Comparison of ENCODE assay signal across 8 cellular contexts in the genomic region with DNA sequence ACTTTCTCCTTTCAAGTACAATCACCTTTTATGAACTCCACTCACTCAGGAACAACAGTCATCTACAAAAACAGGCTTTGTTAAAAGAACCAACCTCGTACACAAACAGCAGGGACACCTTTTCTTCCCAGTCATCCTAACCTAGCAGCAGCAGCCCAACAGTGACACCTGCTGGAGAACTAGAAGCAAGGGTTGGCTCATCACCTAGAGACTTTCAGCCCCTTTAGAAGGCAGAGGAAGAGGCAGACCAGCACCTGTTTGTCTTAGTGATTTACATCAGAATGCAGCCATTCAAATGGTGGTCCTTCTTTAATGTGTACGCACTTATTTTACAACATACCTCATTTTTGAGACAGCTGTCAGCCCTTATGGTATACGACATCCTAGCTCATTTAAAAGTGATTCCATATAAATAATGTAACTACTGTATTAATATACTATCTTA. TPM values are rescaled to one million over a fixed set of nuclear protein-coding genes. Genes with fewer than 3 reads are reported as not detected.
DNase-seq lines count a peak whose midpoint lies in the region; ATAC-seq and TF ChIP-seq lines count a peak whose summit lies in the region.

No MANE protein-coding gene starts in this region.

- H3K27me3 Mint-ChIP-seq in Caco-2 (ENCODE audit: insufficient read depth, unreplicated experiment): no peaks in the 10 kb centered on the region

- ATAC-seq in HG02642 (IDR thresholded peaks at IDR 0.05; ENCODE audit: poor library complexity, unreplicated experiment) (peak; percentile 72), GM21786 (IDR thresholded peaks at IDR 0.05; ENCODE audit: unreplicated experiment) (no peak)

- no peak overlapping the region for H3K4me3 Mint-ChIP-seq in Caco-2 (ENCODE audit: unreplicated experiment)

- TF ChIP-seq CTCF in Caco-2 (IDR thresholded peaks at IDR 0.05; ENCODE audit: insufficient read depth in 1 of 2, low read depth in 1 of 2, low read length in 1 of 2, severe bottlenecking in 1 of 2, unreplicated experiment in 1 of 2) (peak; percentile 90 to 94), WI38 (IDR thresholded peaks at IDR 0.05; ENCODE audit: low read depth, low read length) (peak; percentile 94), cardiac fibroblast (IDR thresholded peaks at IDR 0.05; ENCODE audit: low read depth, low read length) (peak; percentile 99)

- peaks cover 10% of the 10 kb centered on the region; the same call in 1 of the 2 replicates for H3K4me1 ChIP-seq in Caco-2

- H3K36me3 Mint-ChIP-seq in Caco-2 (ENCODE audit: insufficient read depth, unreplicated experiment): peaks cover 30% of the 10 kb centered on the region

- CTCF ChIA-PET in Caco-2 (lab: Charles Lee): interaction anchor here (1.9 kb wide), 1 partner anchor 48 kb away, joined by 16 read pairs; no protein-coding TSS in a partner anchor

- DNase-seq in Caco-2 (peak; percentile 79 to 80), NCI-H2227 (lab: John Stamatoyannopoulos, UW; ENCODE audit: unreplicated experiment) (peak; percentile 88), cardiac fibroblast (ENCODE audit: low read depth in 2 of 2) (peak; percentile 82 to 83), islet precursor cell (peak; percentile 90)
- DNase-seq in stimulated activated CD4-positive, alpha-beta T cell treated with anti-CD3 and anti-CD28 coated beads, Interleukin-1b, Interleukin-23, amount 100 ng/mL, for 48 hours: peak; percentile 61

- no peaks in the 10 kb centered on the region for H3K9me3 ChIP-seq in Caco-2

- peaks cover 4% of the 10 kb centered on the region for H3K36me3 ChIP-seq in Caco-2 (ENCODE audit: control insufficient read depth, insufficient read depth, low read length)

- H3K4me3 ChIP-seq in Caco-2 (ENCODE audit: low read depth, low read length): no peak overlapping the region
- H3K4me3 ChIP-seq in WI38 (ENCODE audit: low read depth, low read length): no peak overlapping the region
- no peak overlapping the region for H3K4me3 ChIP-seq in cardiac fibroblast (replicated peaks in 1 of 2; ENCODE audit: low read depth in 2 of 2, low read length in 2 of 2)

- POLR2A ChIA-PET in Caco-2 (lab: Charles Lee): interaction anchor here (0.6 to 0.8 kb wide), 2 partner anchors 56 to 146 kb away, joined by 3 read pairs; a partner anchor contains a TSS

- H3K27ac Mint-ChIP-seq in Caco-2 (ENCODE audit: unreplicated experiment): peak overlapping the region; percentile 23

- intact Hi-C loops in Caco-2 (cut with micrococcal nuclease; ENCODE audit: unreplicated experiment): loop anchor here (1.0 kb wide), 2 partner anchors 48 to 149 kb away; no protein-coding TSS in a partner anchor

- H3K4me1 Mint-ChIP-seq in Caco-2 (ENCODE audit: low read depth, unreplicated experiment): peaks cover 22% of the 10 kb centered on the region

- no TSS peak for BruUV-seq in Caco-2 (replicated peaks; lab: Mats Ljungman, UMichigan)

- no peaks in the 10 kb centered on the region for H3K9me3 Mint-ChIP-seq in Caco-2 (ENCODE audit: unreplicated experiment)

- H3K27me3 ChIP-seq in Caco-2 (replicated peaks; ENCODE audit: control insufficient read depth, insufficient read depth, low read length): no peaks in the 10 kb centered on the region

RNA-seq across cellular contexts. Expression of a gene that starts 56.0 kb away (rescaled TPM):
- total RNA-seq in Caco-2 (2022): 48.1 and 51.5 TPM in 2 replicates
